ENCODE assay signal across 8 cellular contexts in genomic region chr4:56544573-56545131, GRCh38. TPM values are rescaled to one million over a fixed set of nuclear protein-coding genes. Genes with fewer than 3 reads are reported as not detected.
A peak's percentile ranks its signal among the peaks of the same experiment; 100 is the strongest.
DNase-seq lines count a peak whose midpoint lies in the region; ATAC-seq and TF ChIP-seq lines count a peak whose summit lies in the region.

No MANE protein-coding gene starts in this region.

- peaks cover 0 to 4% (median 0%) of the 10 kb centered on the region in 4 donors for H3K27me3 ChIP-seq in liver (ENCODE audit: control insufficient read depth in 4 of 4, insufficient read depth in 4 of 4, low read length in 3 of 4)

- H3K4me1 ChIP-seq in liver (ENCODE audit: control insufficient read depth in 4 of 4, insufficient read depth in 4 of 4, low read length in 3 of 4): peaks cover 0 to 4% (median 0%) of the 10 kb centered on the region in 4 donors

- no peaks in the 10 kb centered on the region for H3K36me3 ChIP-seq in liver (ENCODE audit: control insufficient read depth in 4 of 4, insufficient read depth in 3 of 4, low read depth in 1 of 4, low read length in 3 of 4)

- DNase-seq in AG10803 (ENCODE audit: low read depth): peak; percentile 61
- DNase-seq in NCI-H524 treated with DMSO at 0.1 percent for 48 hours (lab: John Stamatoyannopoulos, UW): peak; percentile 34
- DNase-seq in activated CD4-positive, alpha-beta T cell treated with anti-CD3 and anti-CD28 coated beads, Interleukin-2, amount 50 U/mL, for 4 hours: peak; percentile 77 to 83
- peak; percentile 86 for DNase-seq in stimulated activated CD4-positive, alpha-beta T cell treated with anti-CD3 and anti-CD28 coated beads, Interleukin-4, amount 100 ng/mL, for 24 hours

- no peaks in the 10 kb centered on the region for H3K36me3 Mint-ChIP-seq in dendritic cell treated with granulocyte-macrophage colony-stimulating factor and Interleukin-4, amounts not matched to agents 40 ng/mL and 50 ng/mL, for 4 days (ENCODE audit: low read depth)

- H3K27ac ChIP-seq in liver (ENCODE audit: low read depth in 1 of 2, low read length in 2 of 2): no peak overlapping the region

- TF ChIP-seq RAD21 in liver (IDR thresholded peaks at IDR 0.05): peak; percentile 82 to 93

- H3K9me3 ChIP-seq in liver (ENCODE audit: control insufficient read depth in 4 of 4, low read length in 3 of 4): no peaks in the 10 kb centered on the region

- H3K27me3 Mint-ChIP-seq in dendritic cell treated with granulocyte-macrophage colony-stimulating factor and Interleukin-4, amounts not matched to agents 40 ng/mL and 50 ng/mL, for 4 days: peaks cover 16% of the 10 kb centered on the region

- H3K9ac ChIP-seq in liver (ENCODE audit: low read depth in 1 of 2, low read length in 2 of 2): no peak overlapping the region

- TF ChIP-seq CTCF in AG10803 (conservative IDR thresholded peaks at IDR 0.05; ENCODE audit: low read length) (peak; percentile 76), liver (IDR thresholded peaks at IDR 0.05; ENCODE audit: low read depth, low read length, missing input control) (peak; percentile 91)

- peak overlapping the region; percentile 53 for H3K4me3 ChIP-seq in AG10803 (ENCODE audit: low read length)
- H3K4me3 ChIP-seq in liver (ENCODE audit: low read depth in 1 of 3, low read length in 3 of 3): peak overlapping the region in 2 of 3 donors; percentile 9 to 13

- WGBS in liver: 3% methylated on average over 33 of the region's 33 CpGs

- intact Hi-C loops in dendritic cell treated with granulocyte-macrophage colony-stimulating factor and Interleukin-4, amounts not matched to agents 40 ng/mL and 50 ng/mL, for 4 days (cut with micrococcal nuclease): loop anchor here (1.0 kb wide), 1 partner anchor 119 kb away; no protein-coding TSS in a partner anchor

- no peaks in the 10 kb centered on the region for H3K9me3 Mint-ChIP-seq in dendritic cell treated with granulocyte-macrophage colony-stimulating factor and Interleukin-4, amounts not matched to agents 40 ng/mL and 50 ng/mL, for 4 days

- ATAC-seq in GM19025 (IDR thresholded peaks at IDR 0.05; ENCODE audit: low read depth, unreplicated experiment) (peak; percentile 96), HG03280 (IDR thresholded peaks at IDR 0.05; ENCODE audit: unreplicated experiment) (peak; percentile 98)

- peak overlapping the region; percentile 68 for H3K4me3 Mint-ChIP-seq in dendritic cell treated with granulocyte-macrophage colony-stimulating factor and Interleukin-4, amounts not matched to agents 40 ng/mL and 50 ng/mL, for 4 days

- no peak overlapping the region for H3K27ac Mint-ChIP-seq in dendritic cell treated with granulocyte-macrophage colony-stimulating factor and Interleukin-4, amounts not matched to agents 40 ng/mL and 50 ng/mL, for 4 days

- H3K4me1 Mint-ChIP-seq in dendritic cell treated with granulocyte-macrophage colony-stimulating factor and Interleukin-4, amounts not matched to agents 40 ng/mL and 50 ng/mL, for 4 days (ENCODE audit: low read depth): peaks cover 7% of the 10 kb centered on the region

TF ChIP-seq in liver, 16 proteins besides CTCF, POLR2A, EP300 and RAD21:
- no peak for TF ChIP-seq HNF4A (conservative IDR thresholded peaks at IDR 0.05)
- TF ChIP-seq, protein P1, sequence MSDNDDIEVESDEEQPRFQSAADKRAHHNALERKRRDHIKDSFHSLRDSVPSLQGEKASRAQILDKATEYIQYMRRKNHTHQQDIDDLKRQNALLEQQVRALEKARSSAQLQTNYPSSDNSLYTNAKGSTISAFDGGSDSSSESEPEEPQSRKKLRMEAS (IDR thresholded peaks at IDR 0.05): peak; percentile 23

RNA-seq across cellular contexts. Expression of gene ARL9, which starts 39.1 kb away (rescaled TPM):
- total RNA-seq in liver: under 1 TPM; 0.08 to 0.61 TPM
- under 1 TPM in 1 of 2 donors, not detected in 1; 0.10 TPM for polyA plus RNA-seq in liver

Comparison
In these comparisons a context has a peak if more than half of its experiments do, and no peak if none do; other contexts are left out.
1. DNase-seq: peak in every context shown above with its lines; median percentile 86 in stimulated activated CD4-positive, alpha-beta T cell treated with anti-CD3 and anti-CD28 coated beads, Interleukin-4, amount 100 ng/mL, for 24 hours; 80 in activated CD4-positive, alpha-beta T cell treated with anti-CD3 and anti-CD28 coated beads, Interleukin-2, amount 50 U/mL, for 4 hours; 61 in AG10803; 34 in NCI-H524 treated with DMSO at 0.1 percent for 48 hours.